8 cellular contexts compared by ENCODE assay signal in genomic region chr1:108643492-108644333, GRCh38. TPM values are rescaled to one million over a fixed set of nuclear protein-coding genes. Genes with fewer than 3 reads are reported as not detected.
A peak's percentile ranks its signal among the peaks of the same experiment; 100 is the strongest.
DNase-seq lines count a peak whose midpoint lies in the region; ATAC-seq and TF ChIP-seq lines count a peak whose summit lies in the region.

No MANE protein-coding gene starts in this region.

- H3K36me3 ChIP-seq in ovary, result no peaks in the 10 kb centered on the region

- peaks cover 38% of the 10 kb centered on the region for H3K36me3 Mint-ChIP-seq in activated CD8-positive, alpha-beta memory T cell treated with anti-CD3 and anti-CD28 coated beads, Interleukin-2, amount 10 ng/mL, durations not matched to agents 7 days and 5 days
- H3K36me3 Mint-ChIP-seq in activated T-cell treated with anti-CD3 and anti-CD28 coated beads, Interleukin-2, amount 50 U/mL, for 4 hours (ENCODE audit: insufficient read depth), result peaks cover 12% of the 10 kb centered on the region

- H3K27me3 ChIP-seq in foreskin keratinocyte (no peaks in the 10 kb centered on the region), ovary (no peaks in the 10 kb centered on the region)

- no peak for TF ChIP-seq POLR2A in ovary (IDR thresholded peaks at IDR 0.05)

- peaks cover 75% of the 10 kb centered on the region for H3K4me1 Mint-ChIP-seq in activated CD8-positive, alpha-beta memory T cell treated with anti-CD3 and anti-CD28 coated beads, Interleukin-2, amount 10 ng/mL, durations not matched to agents 7 days and 5 days
- peaks cover 75% of the 10 kb centered on the region for H3K4me1 Mint-ChIP-seq in activated T-cell treated with anti-CD3 and anti-CD28 coated beads, Interleukin-2, amount 50 U/mL, for 4 hours (ENCODE audit: low read depth)

- no peak for TF ChIP-seq EP300 in ovary (IDR thresholded peaks at IDR 0.05)

- DNase-seq in activated CD8-positive, alpha-beta memory T cell treated with anti-CD3 and anti-CD28 coated beads, Interleukin-2, amount 10 ng/mL, durations not matched to agents 7 days and 5 days, result peak; percentile 74
- no peak for DNase-seq in activated CD8-positive, alpha-beta memory T cell treated with anti-CD3 and anti-CD28 coated beads, Interleukin-2, amount 50 U/mL, for 48 hours
- DNase-seq in NCI-H774 (lab: John Stamatoyannopoulos, UW) (peak; percentile 43), foreskin keratinocyte (peak in 1 of 2 donors; percentile 43), ovary (peak in 2 of 5 donors; percentile 12 to 63)
- peak; percentile 37 for DNase-seq in activated T-cell treated with anti-CD3 and anti-CD28 coated beads, Interleukin-2, amount 50 U/mL, for 4 hours

- intact Hi-C loops in ovary (cut with DNase I), result loop anchor here (5.0 to 10.0 kb wide), 2 partner anchors 129 to 131 kb away; no protein-coding TSS in a partner anchor

- H3K27ac ChIP-seq in foreskin keratinocyte (no peak overlapping the region), ovary (no peak overlapping the region)

- TF ChIP-seq CTCF in foreskin keratinocyte (conservative IDR thresholded peaks at IDR 0.05) (peak; percentile 81), ovary (IDR thresholded peaks at IDR 0.05) (peak in 2 of 3 donors; percentile 53 to 63)

- H3K4me3 Mint-ChIP-seq in activated CD8-positive, alpha-beta memory T cell treated with anti-CD3 and anti-CD28 coated beads, Interleukin-2, amount 10 ng/mL, durations not matched to agents 7 days and 5 days, result no peak overlapping the region
- no peak overlapping the region for H3K4me3 Mint-ChIP-seq in activated T-cell treated with anti-CD3 and anti-CD28 coated beads, Interleukin-2, amount 50 U/mL, for 4 hours

- peak overlapping the region; percentile 100 for H3K27ac Mint-ChIP-seq in activated CD8-positive, alpha-beta memory T cell treated with anti-CD3 and anti-CD28 coated beads, Interleukin-2, amount 10 ng/mL, durations not matched to agents 7 days and 5 days

- CTCF ChIA-PET in activated CD8-positive, alpha-beta memory T cell treated with anti-CD3 and anti-CD28 coated beads, Interleukin-2, amount 10 ng/mL, durations not matched to agents 7 days and 5 days (lab: Charles Lee), result interaction anchor here (0.6 to 5.5 kb wide), 33 partner anchors 8 to 862 kb away, joined by 3 to 100 read pairs (median 4); partner anchors contain the start of genes CLCC1, EEIG2, HENMT1 and PRPF38B

- no peaks in the 10 kb centered on the region for H3K9me3 ChIP-seq in ovary

- H3K27me3 Mint-ChIP-seq in activated CD8-positive, alpha-beta memory T cell treated with anti-CD3 and anti-CD28 coated beads, Interleukin-2, amount 10 ng/mL, durations not matched to agents 7 days and 5 days, result no peaks in the 10 kb centered on the region
- H3K27me3 Mint-ChIP-seq in activated T-cell treated with anti-CD3 and anti-CD28 coated beads, Interleukin-2, amount 50 U/mL, for 4 hours (ENCODE audit: low read depth), result no peaks in the 10 kb centered on the region

- H3K4me3 ChIP-seq in ovary, result no peak overlapping the region

- no peak for ATAC-seq in activated CD8-positive, alpha-beta memory T cell treated with anti-CD3 and anti-CD28 coated beads, Interleukin-2, amount 10 ng/mL, durations not matched to agents 7 days and 5 days
- peak; percentile 63 for ATAC-seq in HG03520 (IDR thresholded peaks at IDR 0.05; ENCODE audit: unreplicated experiment)
- peak; percentile 33 to 51 for ATAC-seq in activated T-cell treated with anti-CD3 and anti-CD28 coated beads, Interleukin-2, amount 50 U/mL, for 4 hours
- peak; percentile 67 for ATAC-seq in foreskin keratinocyte
- ATAC-seq in HG03457 (IDR thresholded peaks at IDR 0.05; ENCODE audit: unreplicated experiment), result no peak

- H3K9me3 Mint-ChIP-seq in activated CD8-positive, alpha-beta memory T cell treated with anti-CD3 and anti-CD28 coated beads, Interleukin-2, amount 10 ng/mL, durations not matched to agents 7 days and 5 days (ENCODE audit: low read depth), result no peaks in the 10 kb centered on the region
- peaks cover 8% of the 10 kb centered on the region for H3K9me3 Mint-ChIP-seq in activated T-cell treated with anti-CD3 and anti-CD28 coated beads, Interleukin-2, amount 50 U/mL, for 4 hours

- WGBS in ovary, 3 donors, result 29 to 30% (median 30%) methylated on average over 3 of the region's 3 CpGs

- H3K4me1 ChIP-seq in foreskin keratinocyte, result no peaks in the 10 kb centered on the region
- no peaks in the 10 kb centered on the region for H3K4me1 ChIP-seq in ovary (ENCODE audit: insufficient read depth)

RNA-seq across cellular contexts. Expression of gene HENMT1, which starts 17.2 kb away (rescaled TPM):
- total RNA-seq in activated CD8-positive, alpha-beta memory T cell treated with anti-CD3 and anti-CD28 coated beads, Interleukin-2, amount 10 ng/mL, durations not matched to agents 7 days and 5 days, result 10 to 100 TPM; 34.1 to 36.0 TPM
- total RNA-seq in activated T-cell treated with anti-CD3 and anti-CD28 coated beads, Interleukin-2, amount 50 U/mL, for 4 hours, result 10 to 100 TPM; 11.9 to 12.2 (median 12.0) TPM
- total RNA-seq in foreskin keratinocyte (1.8 and 2.2 TPM in 2 replicates), ovary (1 to 10 TPM; 2.1 to 6.9 (median 3.9) TPM)
- polyA plus RNA-seq in foreskin keratinocyte (1.7 and 1.9 TPM in 2 replicates), ovary (1 to 10 TPM; 6.2 to 7.4 TPM)

RNA-seq across cellular contexts. Expression of gene PRPF38B, which starts 48.4 kb away (rescaled TPM):
- total RNA-seq in activated CD8-positive, alpha-beta memory T cell treated with anti-CD3 and anti-CD28 coated beads, Interleukin-2, amount 10 ng/mL, durations not matched to agents 7 days and 5 days, result 10 to 100 TPM; 61.4 to 81.5 TPM
- total RNA-seq in activated T-cell treated with anti-CD3 and anti-CD28 coated beads, Interleukin-2, amount 50 U/mL, for 4 hours, result 10 to 100 TPM; 68.9 to 76.7 (median 76.6) TPM
- 27.0 and 33.4 TPM in 2 replicates for total RNA-seq in foreskin keratinocyte
- 12.3 and 18.4 TPM in 2 replicates for polyA plus RNA-seq in foreskin keratinocyte
- total RNA-seq in ovary, result 10 to 100 TPM; 16.5 to 32.0 (median 29.4) TPM
- 10 to 100 TPM; 26.1 to 36.2 TPM for polyA plus RNA-seq in ovary

Comparison
In these comparisons a context has a peak if more than half of its experiments do, and no peak if none do; other contexts are left out.
1. ATAC-seq: peak in HG03520 (single experiment), activated T-cell treated with anti-CD3 and anti-CD28 coated beads, Interleukin-2, amount 50 U/mL, for 4 hours (2 of 2) and foreskin keratinocyte (single experiment); none in activated CD8-positive, alpha-beta memory T cell treated with anti-CD3 and anti-CD28 coated beads, Interleukin-2, amount 10 ng/mL, durations not matched to agents 7 days and 5 days (single experiment) and HG03457 (single experiment).